19 cellular contexts compared by ENCODE assay signal in genomic region chr12:38847247-38847646, GRCh38. TPM values are rescaled to one million over a fixed set of nuclear protein-coding genes. Genes with fewer than 3 reads are reported as not detected.
"Had no signal": no experiment of that assay in that cellular context is flagged by ENCODE, and none has a peak within 500 bp of the region (broad histone marks: within the 10 kb centered on the region; RNA-seq: fewer than 3 reads in every experiment).

No MANE protein-coding gene starts in this region.

- DNase-seq: effector CD4-positive, alpha-beta T cell; endodermal cell; foreskin fibroblast; natural killer cell; posterior cingulate gyrus; sigmoid colon; stimulated activated CD4-positive, alpha-beta T cell treated with anti-CD3 and anti-CD28 coated beads, Interleukin-2, amount 100 ng/mL, for 24 hours; stimulated activated CD4-positive, alpha-beta T cell treated with anti-CD3 and anti-CD28 coated beads, Interleukin-4, amount 100 ng/mL, for 4 hours; stimulated activated naive B cell treated with anti-CD40 and anti-IgM and Interleukin-4, amounts not matched to agents 10 μg/mL and 1 μg/mL and 100 μg/mL, for 72 hours; stimulated activated naive CD8-positive, alpha-beta T cell treated with anti-CD3 and anti-CD28 coated beads, Interleukin-15, amount 100 ng/mL, for 72 hours; testis; upper lobe of right lung had no signal

- H3K4me1 ChIP-seq: sigmoid colon, testis, upper lobe of right lung, vagina had no signal

- FAIRE-seq: colon had no signal

- H3K27ac ChIP-seq: right atrium auricular region, sigmoid colon, skin epidermis, testis, tibial nerve, upper lobe of right lung, vagina had no signal

- H3K36me3 ChIP-seq: right atrium auricular region, sigmoid colon, tibial nerve, upper lobe of right lung, vagina had no signal

- H3K9me3 ChIP-seq: right atrium auricular region, sigmoid colon, testis, tibial nerve, upper lobe of right lung, vagina had no signal

- H3K27me3 ChIP-seq: right atrium auricular region, sigmoid colon, testis, tibial nerve, upper lobe of right lung, vagina had no signal

- ATAC-seq: esophagus mucosa; natural killer cell; stimulated activated naive B cell treated with anti-CD40 and anti-IgM and Interleukin-4, amounts not matched to agents 10 μg/mL and 1 μg/mL and 100 μg/mL, for 72 hours; stimulated activated naive CD8-positive, alpha-beta T cell treated with anti-CD3 and anti-CD28 coated beads, Interleukin-15, amount 100 ng/mL, for 72 hours; upper lobe of right lung had no signal

- H3K4me3 ChIP-seq: right atrium auricular region, sigmoid colon, skin epidermis, testis, tibial nerve, upper lobe of right lung, vagina had no signal

RNA-seq across cellular contexts. Expression of gene CPNE8, which starts 58.1 kb away (rescaled TPM):
- total RNA-seq: myocyte had no signal
